ENCODE assay signal across 16 cellular contexts in the genomic region with DNA sequence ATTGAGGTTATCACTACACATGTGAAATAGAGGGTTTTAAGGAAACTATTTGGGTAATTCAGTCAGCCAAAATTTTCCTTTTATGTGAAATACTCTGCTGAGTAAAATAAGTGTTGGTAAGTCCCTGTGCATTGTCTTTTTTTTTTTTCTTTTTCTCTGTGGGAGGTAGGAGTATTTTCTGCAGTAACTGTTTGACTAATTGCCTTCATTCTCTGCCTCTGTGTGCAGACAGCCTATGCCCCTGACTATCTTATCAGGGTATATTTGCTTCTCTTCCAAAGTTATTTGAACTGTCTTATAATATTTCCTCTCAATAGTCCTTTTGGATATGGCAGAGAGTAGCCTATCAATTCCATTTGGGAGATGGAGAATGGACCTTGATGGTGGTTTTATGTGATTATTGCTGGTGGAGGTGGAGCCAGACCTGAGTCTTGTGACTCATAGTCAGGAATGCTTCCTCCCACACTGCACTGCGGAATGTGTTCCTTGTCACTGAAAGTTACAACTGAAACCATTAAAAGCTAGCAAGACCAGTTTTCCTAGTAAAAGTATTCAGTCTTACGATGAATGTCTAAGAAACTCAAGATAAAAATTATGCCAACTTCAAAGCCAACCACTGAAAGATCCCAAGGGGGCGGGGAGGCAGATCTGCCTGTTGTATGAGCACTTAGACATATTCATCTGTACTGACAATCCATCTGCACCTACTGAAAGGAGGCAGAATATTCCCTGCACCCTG. TPM values are rescaled to one million over a fixed set of nuclear protein-coding genes. Genes with fewer than 3 reads are reported as not detected.
DNase-seq lines count a peak whose midpoint lies in the region; ATAC-seq, FAIRE-seq and TF ChIP-seq lines count a peak whose summit lies in the region.
"Had no signal": no experiment of that assay in that cellular context is flagged by ENCODE, and none has a peak within 500 bp of the region (broad histone marks: within the 10 kb centered on the region; RNA-seq: fewer than 3 reads in every experiment).

No MANE protein-coding gene starts in this region.

- H3K4me1 ChIP-seq in astrocyte (ENCODE audit: insufficient read depth, low read length) (no peaks in the 10 kb centered on the region), keratinocyte (ENCODE audit: control insufficient read depth, extremely low read depth, insufficient read depth, low read length) (peaks cover 6% of the 10 kb centered on the region), testis (peaks cover 8% of the 10 kb centered on the region)

- TF ChIP-seq CTCF in astrocyte (IDR thresholded peaks at IDR 0.05; ENCODE audit: insufficient read depth, low read depth, low read length) (no peak), keratinocyte (optimal IDR thresholded peaks at IDR 0.05 in 1 of 3, IDR thresholded peaks at IDR 0.05 in 1 of 3, conservative IDR thresholded peaks at IDR 0.05 in 1 of 3; ENCODE audit: extremely low read depth in 1 of 3, insufficient read depth in 2 of 3, low read length in 3 of 3) (no peak), testis (IDR thresholded peaks at IDR 0.05) (no peak)

- no peaks in the 10 kb centered on the region for H3K27me3 ChIP-seq in astrocyte (ENCODE audit: insufficient read depth, low read length)
- H3K27me3 ChIP-seq in keratinocyte (ENCODE audit: control insufficient read depth, extremely low read depth, insufficient read depth, low read length), result no peaks in the 10 kb centered on the region
- no peaks in the 10 kb centered on the region for H3K27me3 ChIP-seq in testis

- H3K9me3 ChIP-seq in astrocyte (ENCODE audit: insufficient read depth, low read depth, low read length) (no peaks in the 10 kb centered on the region), keratinocyte (ENCODE audit: control insufficient read depth, low read depth, low read length) (no peaks in the 10 kb centered on the region), testis (no peaks in the 10 kb centered on the region)

- peak overlapping the region; percentile 24 for H3K27ac ChIP-seq in astrocyte (ENCODE audit: low read depth, low read length)
- H3K27ac ChIP-seq in keratinocyte (ENCODE audit: control insufficient read depth, insufficient read depth, low read length), result no peak overlapping the region
- H3K27ac ChIP-seq in testis, result peak overlapping the region in 1 of 2 donors; percentile 50
- H3K27ac ChIP-seq: skin epidermis had no signal

- peak overlapping the region; percentile 95 for H3K27ac Mint-ChIP-seq in astrocyte (ENCODE audit: unreplicated experiment)
- H3K27ac Mint-ChIP-seq: stimulated activated memory B cell treated with anti-CD40 and anti-IgM and Interleukin-4, amounts not matched to agents 10 μg/mL and 1 μg/mL and 100 μg/mL, for 72 hours; T-helper 1 cell treated with Interleukin-12 subunit alpha and Interleukin-12 subunit beta and Interleukin-4 antibody, amounts not matched to agents 30 μg/mL and 1 μg/mL, for 36 hours had no signal

- no peaks in the 10 kb centered on the region for H3K36me3 ChIP-seq in astrocyte (ENCODE audit: insufficient read depth, low read length)
- no peaks in the 10 kb centered on the region for H3K36me3 ChIP-seq in keratinocyte (ENCODE audit: control insufficient read depth in 2 of 2, extremely low read depth in 1 of 2, insufficient read depth in 2 of 2, low read length in 2 of 2)
- H3K36me3 ChIP-seq in testis (ENCODE audit: low read depth, missing control alignments), result no peaks in the 10 kb centered on the region

- peak; percentile 43 for FAIRE-seq in astrocyte (lab: Jason Lieb, UNC)
- peak; percentile 65 for FAIRE-seq in keratinocyte (lab: Jason Lieb, UNC)
- FAIRE-seq: kidney had no signal

- H3K4me3 ChIP-seq in astrocyte (ENCODE audit: insufficient read depth, low read depth, low read length) (no peak overlapping the region), keratinocyte (ENCODE audit: control insufficient read depth in 2 of 3, extremely low read depth in 1 of 3, insufficient read depth in 2 of 3, low read depth in 1 of 3, low read length in 3 of 3) (peak overlapping the region in 2 of 3 experiments; percentile 9 to 19), testis (no peak overlapping the region)
- H3K4me3 ChIP-seq: skin epidermis had no signal

- dilution Hi-C loops in keratinocyte (cut with MboI; ENCODE audit: extremely low pct_ligation_motif_present, low sequenced_read_pairs), result no loop called here

- H3K4me1 Mint-ChIP-seq in astrocyte (ENCODE audit: low read depth, unreplicated experiment), result peaks cover 55% of the 10 kb centered on the region

- no peaks in the 10 kb centered on the region for H4K20me1 ChIP-seq in astrocyte (ENCODE audit: insufficient read depth, low read length)
- no peaks in the 10 kb centered on the region for H4K20me1 ChIP-seq in keratinocyte (ENCODE audit: control insufficient read depth, extremely low read depth, insufficient read depth, low read length)

- WGBS in testis, 2 donors, result 43 to 51% methylated on average over 3 of the region's 3 CpGs

- H3K9me3 Mint-ChIP-seq in astrocyte (ENCODE audit: unreplicated experiment), result no peaks in the 10 kb centered on the region
- H3K9me3 Mint-ChIP-seq: stimulated activated memory B cell treated with anti-CD40 and anti-IgM and Interleukin-4, amounts not matched to agents 10 μg/mL and 1 μg/mL and 100 μg/mL, for 72 hours; T-helper 1 cell treated with Interleukin-12 subunit alpha and Interleukin-12 subunit beta and Interleukin-4 antibody, amounts not matched to agents 30 μg/mL and 1 μg/mL, for 36 hours had no signal

- peak overlapping the region; percentile 14 for H3K9ac ChIP-seq in astrocyte (ENCODE audit: low read length)
- H3K9ac ChIP-seq in keratinocyte (ENCODE audit: control insufficient read depth, extremely low read depth, insufficient read depth, low read length), result no peak overlapping the region

- no peaks in the 10 kb centered on the region for H3K36me3 Mint-ChIP-seq in astrocyte (ENCODE audit: low read depth, unreplicated experiment)
- H3K36me3 Mint-ChIP-seq: stimulated activated memory B cell treated with anti-CD40 and anti-IgM and Interleukin-4, amounts not matched to agents 10 μg/mL and 1 μg/mL and 100 μg/mL, for 72 hours had no signal

- H3K79me2 ChIP-seq in astrocyte (ENCODE audit: insufficient read depth, low read length), result no peaks in the 10 kb centered on the region
- no peaks in the 10 kb centered on the region for H3K79me2 ChIP-seq in keratinocyte (ENCODE audit: control insufficient read depth, insufficient read depth, low read length)

- H2AFZ ChIP-seq in astrocyte (ENCODE audit: low read depth, low read length), result peak overlapping the region; percentile 44
- peak overlapping the region; percentile 47 for H2AFZ ChIP-seq in keratinocyte (ENCODE audit: control insufficient read depth, low read length)

- no peak for TF ChIP-seq POLR2A in testis (IDR thresholded peaks at IDR 0.05)

- peak; percentile 59 for DNase-seq in HCEC 1CT
- peak; percentile 79 for DNase-seq in astrocyte (ENCODE audit: low read depth)
- peak; percentile 21 for DNase-seq in keratinocyte (ENCODE audit: low read depth, low spot score)
- peak; percentile 64 for DNase-seq in testis
- DNase-seq in RPMI8226, result no peak
- no peak for DNase-seq in DMS153 treated with DMSO at 0.1 percent for 48 hours (lab: John Stamatoyannopoulos, UW; ENCODE audit: unreplicated experiment)
- DNase-seq: activated CD8-positive, alpha-beta memory T cell treated with anti-CD3 and anti-CD28 coated beads, Interleukin-2, amount 50 U/mL, for 48 hours; DND-41; KG1; kidney; NCI-H345 had no signal

- H3K4me2 ChIP-seq in astrocyte (ENCODE audit: low read length) (peak overlapping the region; percentile 64), keratinocyte (ENCODE audit: control insufficient read depth, extremely low read depth, insufficient read depth, low read depth, low read length) (peak overlapping the region; percentile 59)

- ATAC-seq in HG02571 (IDR thresholded peaks at IDR 0.05; ENCODE audit: unreplicated experiment) (no peak), HG03159 (IDR thresholded peaks at IDR 0.05; ENCODE audit: unreplicated experiment) (no peak)
- ATAC-seq: stimulated activated memory B cell treated with anti-CD40 and anti-IgM and Interleukin-4, amounts not matched to agents 10 μg/mL and 1 μg/mL and 100 μg/mL, for 72 hours had no signal

- intact Hi-C loops in testis (cut with DNase I; ENCODE audit: low total_unique reads), result no loop called here

- H3K4me3 Mint-ChIP-seq in astrocyte (ENCODE audit: unreplicated experiment), result no peak overlapping the region
- H3K4me3 Mint-ChIP-seq: stimulated activated memory B cell treated with anti-CD40 and anti-IgM and Interleukin-4, amounts not matched to agents 10 μg/mL and 1 μg/mL and 100 μg/mL, for 72 hours; T-helper 1 cell treated with Interleukin-12 subunit alpha and Interleukin-12 subunit beta and Interleukin-4 antibody, amounts not matched to agents 30 μg/mL and 1 μg/mL, for 36 hours had no signal

- no peaks in the 10 kb centered on the region for H3K9me1 ChIP-seq in keratinocyte (ENCODE audit: control insufficient read depth, extremely low read depth, insufficient read depth, low read length)

- H3K27me3 Mint-ChIP-seq in astrocyte (ENCODE audit: low read depth, unreplicated experiment), result no peaks in the 10 kb centered on the region

RNA-seq across cellular contexts. Expression of a gene that starts 40.9 kb away (rescaled TPM):
- total RNA-seq in astrocyte (27.1 and 27.5 TPM in 2 replicates), testis (10 to 100 TPM in 1 of 2 donors, 1 to 10 TPM in 1; 4.7 to 11.3 TPM)
- polyA plus RNA-seq in keratinocyte (0.63 to 1.4 TPM (median 0.94 TPM) in 3 replicates), testis (ENCODE audit: insufficient read depth, low read depth, low replicate concordance) (8.6 TPM)
- 3.9 TPM for polyA plus RNA-seq in keratinocyte (2011; ENCODE audit: low read depth)
- 0.77 and 1.1 TPM in 2 replicates for polyA plus RNA-seq in keratinocyte (2011; cell fraction: cytosol; rRNA removed)
- 0.16 and 0.60 TPM in 2 replicates for polyA plus RNA-seq in keratinocyte (2011; cell fraction: nucleus; rRNA removed)
- 0.71 and 6.2 TPM in 2 replicates for polyA plus RNA-seq in keratinocyte (2012; ENCODE audit: low replicate concordance)
- polyA minus RNA-seq in keratinocyte, result 0.83 to 0.92 TPM in 2 of 3 replicates, not detected in the other
- polyA minus RNA-seq in keratinocyte (2011; cell fraction: cytosol; rRNA and poly(A)+ RNA removed), result not detected
- polyA minus RNA-seq in keratinocyte (2011; cell fraction: nucleus; rRNA and poly(A)+ RNA removed), result 0.11 and 1.2 TPM in 2 replicates

Comparison
In these comparisons a context has a peak if more than half of its experiments do, and no peak if none do; other contexts are left out.
1. DNase-seq: peak in HCEC 1CT (single experiment), astrocyte (single experiment), keratinocyte (single experiment) and testis (single experiment); none in RPMI8226 (single experiment) and DMS153 treated with DMSO at 0.1 percent for 48 hours (single experiment).
2. H3K4me3 ChIP-seq: peak in keratinocyte (2 of 3); none in astrocyte (single experiment) and testis (0 of 2).